ENCODE assay signal across 20 cellular contexts in genomic region chr2:128664499-128664971, GRCh38.
A peak's percentile ranks its signal among the peaks of the same experiment; 100 is the strongest.
DNase-seq lines count a peak whose midpoint lies in the region; ATAC-seq and TF ChIP-seq lines count a peak whose summit lies in the region.
"Had no signal": no experiment of that assay in that cellular context is flagged by ENCODE, and none has a peak within 500 bp of the region (broad histone marks: within the 10 kb centered on the region; RNA-seq: fewer than 3 reads in every experiment).

No MANE protein-coding gene starts in this region.

- H3K56ac ChIP-seq in mesendoderm (ENCODE audit: low read length) = no peak overlapping the region

- peak overlapping the region; percentile 20 for H3K9ac ChIP-seq in mesendoderm (ENCODE audit: low read length)

- no peaks in the 10 kb centered on the region for H3K79me2 ChIP-seq in mesendoderm (ENCODE audit: control insufficient read depth, insufficient read depth, low read length)

- H3K4me3 ChIP-seq in HEK293 (ENCODE audit: low read depth, low read length) (no peak overlapping the region), astrocyte of the spinal cord (ENCODE audit: low read depth, low read length) (no peak overlapping the region), mesendoderm (ENCODE audit: low read length) (no peak overlapping the region)
- H3K4me3 ChIP-seq: cardiac muscle cell, dorsolateral prefrontal cortex, gastrocnemius medialis, vagina had no signal

- H3K27ac Mint-ChIP-seq in CD4-positive, alpha-beta T cell = no peak overlapping the region
- H3K27ac Mint-ChIP-seq: activated T-helper 2 cell treated with anti-CD3 and anti-CD28 coated beads, Interferon-gamma antibody, Interleukin-2, Interleukin-4, amounts not matched to agents 10 μg/mL and 5 μg/mL and 100 μg/mL, durations not matched to agents 14 hours and 24 hours and 36 hours; CD8-positive, alpha-beta T cell had no signal

- no peaks in the 10 kb centered on the region for H3K9me3 ChIP-seq in HEK293 (ENCODE audit: control insufficient read depth, insufficient read depth, low read depth, low read length)
- H3K9me3 ChIP-seq in CD4-positive, alpha-beta T cell (ENCODE audit: control insufficient read depth, low read length) = no peaks in the 10 kb centered on the region
- H3K9me3 ChIP-seq: gastrocnemius medialis, neutrophil, vagina had no signal

- no peak for ATAC-seq in GM18520 (IDR thresholded peaks at IDR 0.05; ENCODE audit: unreplicated experiment)
- ATAC-seq in CD4-positive, alpha-beta T cell (ENCODE audit: poor library complexity) = no peak
- ATAC-seq: CD8-positive, alpha-beta T cell; esophagus mucosa; gastrocnemius medialis had no signal

- H4K8ac ChIP-seq in mesendoderm (ENCODE audit: low read depth, low read length) = no peak overlapping the region

- no peak overlapping the region for H3K18ac ChIP-seq in mesendoderm (ENCODE audit: low read length)

- peak; percentile 11 for DNase-seq in AG20443 (ENCODE audit: low spot score)
- peak; percentile 14 for DNase-seq in astrocyte of the spinal cord (ENCODE audit: low read depth, low spot score)
- DNase-seq in mesendoderm = peak; percentile 86
- DNase-seq in HPDE6-E6E7 (ENCODE audit: extremely low spot score) = no peak
- no peak for DNase-seq in amygdala (lab: John Stamatoyannopoulos, UW)
- no peak for DNase-seq in CD4-positive, alpha-beta T cell
- DNase-seq: activated CD4-positive, alpha-beta T cell treated with anti-CD3 and anti-CD28 coated beads for 4 hours; dorsolateral prefrontal cortex; gastrocnemius medialis; NCI-H187; NCI-H510A; SW 1271 had no signal

- no peak overlapping the region for H2BK5ac ChIP-seq in mesendoderm (ENCODE audit: low read length)

- no peaks in the 10 kb centered on the region for H3K4me1 Mint-ChIP-seq in CD4-positive, alpha-beta T cell (ENCODE audit: low read depth)

- no peak overlapping the region for H3K4ac ChIP-seq in mesendoderm (ENCODE audit: low read depth, low read length)

- no peak overlapping the region for H3K4me2 ChIP-seq in mesendoderm (ENCODE audit: low read length)

- H4K5ac ChIP-seq in mesendoderm (ENCODE audit: low read length) = no peak overlapping the region

- no peaks in the 10 kb centered on the region for H3K79me1 ChIP-seq in mesendoderm (ENCODE audit: low read length)

- H2AK5ac ChIP-seq in mesendoderm (ENCODE audit: low read length) = peak overlapping the region; percentile 32

- H2BK15ac ChIP-seq in mesendoderm (replicated peaks; ENCODE audit: low read depth) = no peak overlapping the region

- H3K4me3 Mint-ChIP-seq in CD4-positive, alpha-beta T cell = no peak overlapping the region
- H3K4me3 Mint-ChIP-seq: CD8-positive, alpha-beta T cell had no signal

- WGBS in mesendoderm (ENCODE audit: extremely low coverage, insufficient coverage, low lambda C conversion rate) = no CpG with 5 or more reads among the region's 4 CpGs

- no peaks in the 10 kb centered on the region for H3K27me3 ChIP-seq in mesendoderm (ENCODE audit: insufficient read depth, low read length, poor library complexity)
- H3K27me3 ChIP-seq in CD4-positive, alpha-beta T cell (ENCODE audit: control insufficient read depth, insufficient read depth, low read length) = no peaks in the 10 kb centered on the region
- H3K27me3 ChIP-seq: gastrocnemius medialis, vagina had no signal

- H3K27ac ChIP-seq in HEK293 (ENCODE audit: extremely low read depth, low read depth, low read length) (no peak overlapping the region), mesendoderm (ENCODE audit: low read depth, low read length) (no peak overlapping the region)
- no peak overlapping the region for H3K27ac ChIP-seq in CD4-positive, alpha-beta T cell (ENCODE audit: low read depth, low read length)
- H3K27ac ChIP-seq: cardiac muscle cell, dorsolateral prefrontal cortex, gastrocnemius medialis, neutrophil, vagina had no signal

- in situ Hi-C loops in astrocyte of the spinal cord (cut with HindIII; ENCODE audit: low sequenced_read_pairs) = no loop called here

- intact Hi-C loops in CD4-positive, alpha-beta T cell (cut with DNase I, micrococcal nuclease) = no loop called here

- H3K36me3 ChIP-seq in HEK293 (ENCODE audit: control insufficient read depth in 2 of 2, insufficient read depth in 1 of 2, low read length in 2 of 2) (no peaks in the 10 kb centered on the region), mesendoderm (ENCODE audit: control insufficient read depth, insufficient read depth, low read length) (no peaks in the 10 kb centered on the region)
- H3K36me3 ChIP-seq: cardiac muscle cell, gastrocnemius medialis, neutrophil, vagina had no signal

- POLR2A ChIA-PET in HEK293 (lab: Yijun Ruan, JAX) = no interaction called here
- POLR2A ChIA-PET in CD4-positive, alpha-beta T cell (lab: Charles Lee) = no interaction called here

- no peak for TF ChIP-seq CTCF in HEK293 (tag by site-specific recombination; IDR thresholded peaks at IDR 0.05)
- no peak for TF ChIP-seq CTCF in astrocyte of the spinal cord (IDR thresholded peaks at IDR 0.05; ENCODE audit: low read depth, low read length)
- no peak for TF ChIP-seq CTCF in CD4-positive, alpha-beta T cell (IDR thresholded peaks at IDR 0.05)

- no peak overlapping the region for H2BK120ac ChIP-seq in mesendoderm (ENCODE audit: low read depth, low read length)

- H3K9me3 Mint-ChIP-seq in CD4-positive, alpha-beta T cell = no peaks in the 10 kb centered on the region
- H3K9me3 Mint-ChIP-seq: activated T-helper 2 cell treated with anti-CD3 and anti-CD28 coated beads, Interferon-gamma antibody, Interleukin-2, Interleukin-4, amounts not matched to agents 10 μg/mL and 5 μg/mL and 100 μg/mL, durations not matched to agents 14 hours and 24 hours and 36 hours; CD8-positive, alpha-beta T cell had no signal

- CTCF ChIA-PET in HEK293 (lab: Yijun Ruan, JAX) = no interaction called here
- CTCF ChIA-PET in CD4-positive, alpha-beta T cell (lab: Charles Lee) = no interaction called here

- H3K23ac ChIP-seq in mesendoderm (ENCODE audit: low read length) = no peak overlapping the region

- no peaks in the 10 kb centered on the region for H3K36me3 Mint-ChIP-seq in CD4-positive, alpha-beta T cell (ENCODE audit: low read depth)
- H3K36me3 Mint-ChIP-seq: CD8-positive, alpha-beta T cell had no signal

- no peaks in the 10 kb centered on the region for H3K4me1 ChIP-seq in HEK293 (ENCODE audit: control insufficient read depth, insufficient read depth, low read length)
- H3K4me1 ChIP-seq in mesendoderm (ENCODE audit: control insufficient read depth, low read depth, low read length) = peaks cover 3% of the 10 kb centered on the region
- H3K4me1 ChIP-seq: gastrocnemius medialis, vagina had no signal

- peaks cover 32% of the 10 kb centered on the region for H3K27me3 Mint-ChIP-seq in CD4-positive, alpha-beta T cell

TF ChIP-seq in HEK293, 187 proteins besides CTCF, POLR2A, EP300 and RAD21:
- 0 out of 2 replicates have a peak, but pooled peaks have one; percentile 34 for TF ChIP-seq KLF17 (tag by site-specific recombination; IDR thresholded peaks at IDR 0.05)
- peak; percentile 24; the same call in 1 of the 2 replicates for TF ChIP-seq ZNF610 (tag by site-specific recombination; IDR thresholded peaks at IDR 0.05; ENCODE audit: borderline replicate concordance)
- TF ChIP-seq ZIC2 (tag by site-specific recombination; IDR thresholded peaks at IDR 0.05) = peak; percentile 85
- no peak for TF ChIP-seq ZNF76 (tag by site-specific recombination; IDR thresholded peaks at IDR 0.05; ENCODE audit: borderline replicate concordance, low read depth)

Comparison
In these comparisons a context has a peak if more than half of its experiments do, and no peak if none do; other contexts are left out.
1. DNase-seq: peak in AG20443 (single experiment), astrocyte of the spinal cord (single experiment) and mesendoderm (single experiment); none in HPDE6-E6E7 (single experiment), amygdala (0 of 56) and CD4-positive, alpha-beta T cell (0 of 10).